ENCODE assay signal across 8 cellular contexts in the genomic region with DNA sequence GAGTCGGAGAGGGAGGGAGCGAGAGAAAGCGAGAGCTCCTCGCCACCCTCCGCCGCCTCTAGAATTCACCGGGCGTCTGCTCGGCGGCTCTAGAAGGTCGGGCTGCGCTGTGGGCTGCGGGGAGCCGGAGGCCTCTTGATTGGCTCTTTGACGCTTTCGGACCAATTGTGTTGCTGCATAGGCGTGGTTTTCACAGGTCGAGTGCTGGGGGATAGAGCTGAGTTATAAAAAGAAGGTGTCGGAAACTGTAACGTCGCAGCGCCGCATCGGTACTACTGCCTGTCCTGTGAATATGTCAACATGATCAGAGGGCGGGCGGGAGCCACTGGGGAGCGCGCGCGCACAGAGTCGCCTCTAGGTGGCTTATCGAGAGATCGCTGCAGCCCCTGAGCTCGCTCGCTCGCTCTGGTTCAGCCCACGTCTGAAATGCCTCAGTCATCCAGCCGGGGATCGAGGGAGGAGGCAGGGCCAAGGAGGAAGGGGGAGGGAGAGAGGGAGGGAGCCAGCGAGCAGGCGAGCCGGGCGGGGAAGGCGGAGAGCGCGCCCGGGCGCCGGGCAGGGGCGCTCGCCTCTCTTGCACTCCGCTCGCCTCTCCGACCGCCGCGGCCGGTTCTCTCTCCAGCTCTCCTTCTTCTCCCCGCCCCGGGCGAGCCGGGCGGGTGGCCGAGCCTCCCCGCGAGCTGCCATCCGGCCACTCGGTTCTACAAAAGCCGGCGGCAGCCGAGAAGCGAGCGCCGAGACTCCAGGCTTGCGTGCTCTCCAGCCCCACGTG. TPM values are rescaled to one million over a fixed set of nuclear protein-coding genes. Genes with fewer than 3 reads are reported as not detected.
DNase-seq lines count a peak whose midpoint lies in the region; ATAC-seq and TF ChIP-seq lines count a peak whose summit lies in the region.

A gene (minus strand): TSS at position 78 of the 772 bp plus-strand sequence. CDS start 975 bp downstream, outside the sequence.

- TF ChIP-seq CTCF in endothelial cell (IDR thresholded peaks at IDR 0.05; ENCODE audit: unreplicated experiment): peak; percentile 38

- no peaks in the 10 kb centered on the region for H3K9me3 Mint-ChIP-seq in endothelial cell (ENCODE audit: unreplicated experiment)

- ATAC-seq in activated CD4-positive, CD25-positive, alpha-beta regulatory T cell treated with anti-CD3 and anti-CD28 coated beads, Interleukin-2, amount 50 U/mL, for 24 hours: peak; percentile 69 to 75
- no peak for ATAC-seq in HG03520 (IDR thresholded peaks at IDR 0.05; ENCODE audit: unreplicated experiment)

- no peak for DNase-seq in activated CD4-positive, CD25-positive, alpha-beta regulatory T cell treated with anti-CD3 and anti-CD28 coated beads, Interleukin-2, amount 50 U/mL, for 72 hours
- DNase-seq in NCI-H2227 treated with DMSO at 0.1 percent for 48 hours (lab: John Stamatoyannopoulos, UW) (peak; percentile 29), endothelial cell (ENCODE audit: low spot score) (peak; percentile 77), medulla oblongata (ENCODE audit: extremely low spot score) (peak; percentile 79)
- peak in 2 of 3 experiments; percentile 20 to 26 for DNase-seq in activated CD8-positive, alpha-beta memory T cell treated with anti-CD3 and anti-CD28 coated beads for 48 hours (ENCODE audit: low read depth in 2 of 3, low spot score in 2 of 3)
- DNase-seq in stimulated activated CD4-positive, alpha-beta T cell treated with anti-CD3 and anti-CD28 coated beads, TNF-alpha, amount 100 ng/mL, for 24 hours (ENCODE audit: low read depth in 3 of 3): peak; percentile 1 to 61 (median 22)

- peak within 1 kb of the TSS; percentile 93 for H3K4me3 Mint-ChIP-seq in endothelial cell (ENCODE audit: unreplicated experiment)

- peak within 1 kb of the TSS; percentile 6 for H3K27ac Mint-ChIP-seq in endothelial cell (ENCODE audit: unreplicated experiment)

- H3K27me3 Mint-ChIP-seq in endothelial cell (ENCODE audit: unreplicated experiment): peaks cover 54% of the 10 kb centered on the region

- H3K4me1 Mint-ChIP-seq in endothelial cell (ENCODE audit: unreplicated experiment): peaks cover 40% of the 10 kb centered on the region

- H3K36me3 Mint-ChIP-seq in endothelial cell (ENCODE audit: low read depth, unreplicated experiment): no peaks in the 10 kb centered on the region

RNA-seq across cellular contexts. Expression of the gene that starts here (rescaled TPM):
- 0.41 TPM for total RNA-seq in endothelial cell (ENCODE audit: unreplicated experiment)

Comparison
In these comparisons a context has a peak if more than half of its experiments do, and no peak if none do; other contexts are left out.
1. Peak in DNase-seq in endothelial cell; RNA of the gene not detected or under 1 TPM.